ENCODE assay signal across 9 cellular contexts in the genomic region with DNA sequence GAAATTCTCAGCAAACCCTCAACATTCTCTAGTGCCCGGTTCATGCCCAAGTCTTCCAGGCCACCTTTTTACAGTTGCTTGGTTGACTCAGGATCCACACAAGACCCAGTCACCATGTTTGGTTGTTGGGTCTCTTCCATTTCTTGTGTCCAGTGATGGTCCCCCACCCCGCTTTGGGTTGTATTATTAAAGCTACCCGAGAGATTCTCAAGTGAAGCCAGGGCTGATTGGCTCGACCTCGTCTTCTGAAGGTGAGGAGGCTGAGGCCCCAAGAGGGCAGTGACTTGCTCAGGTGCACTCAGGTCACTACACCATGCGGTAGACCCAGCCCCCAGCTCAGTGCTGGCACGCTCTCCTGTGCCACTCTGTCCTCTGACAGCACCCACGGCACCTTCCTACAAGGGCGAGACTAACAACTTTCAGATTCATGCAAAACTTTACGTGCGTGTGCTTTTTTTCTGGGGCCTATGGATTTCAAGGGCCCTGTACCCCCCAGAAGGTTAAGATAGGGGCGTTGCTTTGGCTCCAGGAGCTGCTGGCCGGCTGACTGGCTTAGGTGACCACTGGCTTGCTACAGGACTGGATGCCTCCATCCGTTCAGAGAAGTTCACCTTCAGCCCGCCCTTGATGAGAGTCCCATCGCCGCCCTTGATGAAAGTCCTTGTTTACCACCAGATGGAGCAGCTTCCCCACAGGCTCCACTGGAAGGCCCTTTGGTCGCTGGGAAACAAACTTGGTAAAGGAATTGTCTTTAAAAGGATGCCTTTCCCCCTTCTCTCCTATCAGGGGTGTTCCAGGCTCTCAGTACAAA. TPM values are rescaled to one million over a fixed set of nuclear protein-coding genes. Genes with fewer than 3 reads are reported as not detected.
DNase-seq lines count a peak whose midpoint lies in the region; ATAC-seq and TF ChIP-seq lines count a peak whose summit lies in the region.
"Had no signal": no experiment of that assay in that cellular context is flagged by ENCODE, and none has a peak within 500 bp of the region (broad histone marks: within the 10 kb centered on the region; RNA-seq: fewer than 3 reads in every experiment).

No MANE protein-coding gene starts in this region.

- no peak overlapping the region for H3K4me3 Mint-ChIP-seq in activated CD8-positive, alpha-beta memory T cell treated with anti-CD3 and anti-CD28 coated beads, Interleukin-2, amount 10 ng/mL, durations not matched to agents 7 days and 5 days
- no peak overlapping the region for H3K4me3 Mint-ChIP-seq in activated T-cell treated with anti-CD3 and anti-CD28 coated beads, Interleukin-2, amount 50 U/mL, for 24 hours
- H3K4me3 Mint-ChIP-seq: stimulated activated naive CD8-positive, alpha-beta T cell treated with anti-CD3 and anti-CD28 coated beads, Interleukin-15, Interleukin-2, amounts not matched to agents 100 ng/mL and 50 ng/mL, for 24 hours had no signal

- H4K20me1 ChIP-seq in smooth muscle cell (ENCODE audit: low read depth): no peaks in the 10 kb centered on the region

- no peaks in the 10 kb centered on the region for H3K36me3 ChIP-seq in smooth muscle cell (ENCODE audit: low read depth)

- H3K27ac ChIP-seq in smooth muscle cell (ENCODE audit: low read depth): no peak overlapping the region

- H3K27me3 ChIP-seq in smooth muscle cell (ENCODE audit: low read depth): no peaks in the 10 kb centered on the region

- no peaks in the 10 kb centered on the region for H3F3A ChIP-seq in smooth muscle cell (ENCODE audit: low read depth)

- H2AFZ ChIP-seq in smooth muscle cell (ENCODE audit: low read depth): no peak overlapping the region

- H3K36me3 Mint-ChIP-seq in activated CD8-positive, alpha-beta memory T cell treated with anti-CD3 and anti-CD28 coated beads, Interleukin-2, amount 10 ng/mL, durations not matched to agents 7 days and 5 days: no peaks in the 10 kb centered on the region
- H3K36me3 Mint-ChIP-seq in activated T-cell treated with anti-CD3 and anti-CD28 coated beads, Interleukin-2, amount 50 U/mL, for 24 hours (ENCODE audit: low read depth): no peaks in the 10 kb centered on the region

- TF ChIP-seq CTCF in smooth muscle cell (IDR thresholded peaks at IDR 0.05; ENCODE audit: borderline replicate concordance, insufficient read depth, poor library complexity, severe bottlenecking): peak; percentile 71

- H3K27me3 Mint-ChIP-seq in activated CD8-positive, alpha-beta memory T cell treated with anti-CD3 and anti-CD28 coated beads, Interleukin-2, amount 10 ng/mL, durations not matched to agents 7 days and 5 days: peaks cover 10% of the 10 kb centered on the region
- H3K27me3 Mint-ChIP-seq in activated T-cell treated with anti-CD3 and anti-CD28 coated beads, Interleukin-2, amount 50 U/mL, for 24 hours: peaks cover 22% of the 10 kb centered on the region

- no peaks in the 10 kb centered on the region for H3K4me1 Mint-ChIP-seq in activated CD8-positive, alpha-beta memory T cell treated with anti-CD3 and anti-CD28 coated beads, Interleukin-2, amount 10 ng/mL, durations not matched to agents 7 days and 5 days
- H3K4me1 Mint-ChIP-seq in activated T-cell treated with anti-CD3 and anti-CD28 coated beads, Interleukin-2, amount 50 U/mL, for 24 hours (ENCODE audit: low read depth): no peaks in the 10 kb centered on the region

- H3K79me2 ChIP-seq in smooth muscle cell (ENCODE audit: low read depth): no peaks in the 10 kb centered on the region

- no peak for ATAC-seq in activated CD8-positive, alpha-beta memory T cell treated with anti-CD3 and anti-CD28 coated beads, Interleukin-2, amount 10 ng/mL, durations not matched to agents 7 days and 5 days

- 55% methylated on average over 18 of the region's 18 CpGs for WGBS in smooth muscle cell (ENCODE audit: low lambda C conversion rate)

- H3K9me3 ChIP-seq in smooth muscle cell (replicated peaks; ENCODE audit: low read depth): no peaks in the 10 kb centered on the region

- DNase-seq in NCI-H524 (lab: John Stamatoyannopoulos, UW): peak; percentile 32 to 64
- no peak for DNase-seq in NCI-H524 treated with DMSO at 0.1 percent for 48 hours (lab: John Stamatoyannopoulos, UW)
- peak; percentile 16 for DNase-seq in NCI-H1048 (lab: John Stamatoyannopoulos, UW)
- DNase-seq in astrocyte of the hippocampus (ENCODE audit: low read depth, low spot score): peak; percentile 87
- DNase-seq in hypothalamus (lab: John Stamatoyannopoulos, UW): peak in 43 of 51 donors; percentile 11 to 91 (median 49)
- DNase-seq in smooth muscle cell (lab: John Stamatoyannopoulos, UW; ENCODE audit: unreplicated experiment): no peak
- no peak for DNase-seq in activated CD8-positive, alpha-beta memory T cell treated with anti-CD3 and anti-CD28 coated beads, Interleukin-2, amount 10 ng/mL, durations not matched to agents 7 days and 5 days
- DNase-seq in activated T-cell treated with anti-CD3 and anti-CD28 coated beads, Interleukin-2, amount 50 U/mL, for 24 hours: no peak

- no peak overlapping the region for H3K27ac Mint-ChIP-seq in activated CD8-positive, alpha-beta memory T cell treated with anti-CD3 and anti-CD28 coated beads, Interleukin-2, amount 10 ng/mL, durations not matched to agents 7 days and 5 days
- no peak overlapping the region for H3K27ac Mint-ChIP-seq in activated T-cell treated with anti-CD3 and anti-CD28 coated beads, Interleukin-2, amount 50 U/mL, for 24 hours
- H3K27ac Mint-ChIP-seq: stimulated activated naive CD8-positive, alpha-beta T cell treated with anti-CD3 and anti-CD28 coated beads, Interleukin-15, Interleukin-2, amounts not matched to agents 100 ng/mL and 50 ng/mL, for 24 hours had no signal

- H3K4me1 ChIP-seq in smooth muscle cell (ENCODE audit: low read depth): no peaks in the 10 kb centered on the region

- no peak overlapping the region for H3K4me2 ChIP-seq in smooth muscle cell

- CTCF ChIA-PET in activated CD8-positive, alpha-beta memory T cell treated with anti-CD3 and anti-CD28 coated beads, Interleukin-2, amount 10 ng/mL, durations not matched to agents 7 days and 5 days (lab: Charles Lee): interaction anchor here (2.9 kb wide), 1 partner anchor 413 kb away, joined by 10 read pairs; no protein-coding TSS in a partner anchor

- H3K4me3 ChIP-seq in smooth muscle cell: no peak overlapping the region

- H3K9me3 Mint-ChIP-seq in activated CD8-positive, alpha-beta memory T cell treated with anti-CD3 and anti-CD28 coated beads, Interleukin-2, amount 10 ng/mL, durations not matched to agents 7 days and 5 days (ENCODE audit: low read depth): no peaks in the 10 kb centered on the region
- no peaks in the 10 kb centered on the region for H3K9me3 Mint-ChIP-seq in activated T-cell treated with anti-CD3 and anti-CD28 coated beads, Interleukin-2, amount 50 U/mL, for 24 hours
- H3K9me3 Mint-ChIP-seq: stimulated activated naive CD8-positive, alpha-beta T cell treated with anti-CD3 and anti-CD28 coated beads, Interleukin-15, Interleukin-2, amounts not matched to agents 100 ng/mL and 50 ng/mL, for 24 hours had no signal

- no peak overlapping the region for H3K9ac ChIP-seq in smooth muscle cell (ENCODE audit: low read depth)

RNA-seq across cellular contexts. Expression of a gene that starts 50.4 kb away (rescaled TPM):
- not detected in 2 replicates for total RNA-seq in smooth muscle cell
- not detected in 2 replicates for polyA plus RNA-seq in smooth muscle cell
- not detected for total RNA-seq in activated CD8-positive, alpha-beta memory T cell treated with anti-CD3 and anti-CD28 coated beads, Interleukin-2, amount 10 ng/mL, durations not matched to agents 7 days and 5 days

Comparison
In these comparisons a context has a peak if more than half of its experiments do, and no peak if none do; other contexts are left out.
1. DNase-seq: peak in NCI-H524 (2 of 2), NCI-H1048 (single experiment), astrocyte of the hippocampus (single experiment) and hypothalamus (43 of 51); none in NCI-H524 treated with DMSO at 0.1 percent for 48 hours (single experiment), smooth muscle cell (single experiment), activated CD8-positive, alpha-beta memory T cell treated with anti-CD3 and anti-CD28 coated beads, Interleukin-2, amount 10 ng/mL, durations not matched to agents 7 days and 5 days (single experiment) and activated T-cell treated with anti-CD3 and anti-CD28 coated beads, Interleukin-2, amount 50 U/mL, for 24 hours (single experiment).